ENCODE assay signal across 22 cellular contexts in the genomic region with DNA sequence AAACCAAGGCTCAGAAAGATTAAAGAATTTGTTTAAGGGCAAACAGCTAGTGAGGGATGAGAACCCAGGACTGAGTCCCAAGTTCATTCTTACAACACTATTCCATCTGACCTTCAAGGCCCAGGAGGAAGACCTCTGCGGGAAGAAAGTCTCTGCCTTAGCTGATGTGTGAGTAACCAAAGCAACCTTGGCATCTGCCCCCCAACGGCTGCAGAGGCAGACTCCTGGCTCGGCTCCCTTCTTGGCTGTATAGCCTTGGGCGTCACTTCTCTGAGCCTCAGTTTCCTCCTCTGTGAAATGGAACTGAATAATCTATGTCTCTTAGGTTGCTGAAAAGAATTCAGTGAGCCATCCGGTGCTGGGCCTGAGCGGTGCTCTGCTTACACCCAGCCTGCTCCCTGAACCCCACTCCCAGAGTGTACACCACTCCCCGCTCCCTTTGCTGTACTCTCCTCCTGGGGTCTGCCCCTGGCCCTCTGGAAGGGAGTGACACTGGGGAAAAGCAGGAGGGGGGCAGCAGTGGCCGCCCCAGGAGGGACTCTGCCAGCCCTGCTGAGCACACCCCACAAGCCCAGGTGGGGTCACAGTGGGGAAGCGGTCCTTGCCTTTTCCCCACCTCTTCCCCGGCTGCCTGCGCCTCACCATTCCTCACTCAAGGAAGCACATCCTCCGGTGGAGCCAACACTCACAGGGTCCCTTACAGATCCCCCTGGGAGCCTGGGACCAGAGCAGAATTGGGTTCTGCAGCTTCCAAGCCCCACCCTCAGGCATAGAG.
DNase-seq lines count a peak whose midpoint lies in the region; ATAC-seq and TF ChIP-seq lines count a peak whose summit lies in the region.
"Had no signal": no experiment of that assay in that cellular context is flagged by ENCODE, and none has a peak within 500 bp of the region (broad histone marks: within the 10 kb centered on the region; RNA-seq: fewer than 3 reads in every experiment).

No MANE protein-coding gene starts in this region.

- intact Hi-C loops in Right ventricle myocardium superior (cut with DNase I) (no loop called here), left cardiac atrium (cut with DNase I) (no loop called here), spleen (cut with DNase I; ENCODE audit: low total_unique reads) (no loop called here), mammary epithelial cell (cut with micrococcal nuclease) (no loop called here)

- H3K36me3 Mint-ChIP-seq in IgD-negative memory B cell = no peaks in the 10 kb centered on the region
- H3K36me3 Mint-ChIP-seq in effector memory CD8-positive, alpha-beta T cell (ENCODE audit: insufficient read depth) = peaks cover 34% of the 10 kb centered on the region

- DNase-seq in Right ventricle myocardium superior (peak; percentile 28), left cardiac atrium (no peak), spleen (peak; percentile 54), mammary epithelial cell (no peak), mucosa of gallbladder (ENCODE audit: low spot score) (no peak)
- DNase-seq in effector memory CD8-positive, alpha-beta T cell = no peak
- DNase-seq: 8988T; ACHN; DMS153; NCI-H1048; NCI-H1417; NCI-H1694; NCI-H2029 treated with DMSO at 0.1 percent for 48 hours; NCI-H446 treated with DMSO at 0.1 percent for 48 hours; NCI-H526; NCI-H82; NK-92 treated with Interleukin-12 subunit alpha and Interleukin-12 subunit beta, amount 100 ng/mL, for 24 hours; PC-3; RPMI8226; SHP77 treated with DMSO at 0.1 percent for 48 hours had no signal

- H3K27me3 ChIP-seq in spleen (replicated peaks in 1 of 7) (no peaks in the 10 kb centered on the region), mammary epithelial cell (ENCODE audit: insufficient read depth, low read length) (no peaks in the 10 kb centered on the region)

- H3K9ac ChIP-seq in mammary epithelial cell (ENCODE audit: insufficient read depth, low read length) = no peak overlapping the region

- BruUV-seq in mammary epithelial cell (replicated peaks; lab: Mats Ljungman, UMichigan) = no TSS peak

- no peak overlapping the region for H2AFZ ChIP-seq in mammary epithelial cell (ENCODE audit: low read depth, low read length)

- H3K4me1 Mint-ChIP-seq in IgD-negative memory B cell = peaks cover 35 to 51% (median 40%) of the 10 kb centered on the region in 3 donors
- peaks cover 55 to 66% of the 10 kb centered on the region in 2 donors for H3K4me1 Mint-ChIP-seq in effector memory CD8-positive, alpha-beta T cell (ENCODE audit: low read depth in 2 of 2)

- no peak overlapping the region for H3K4me3 ChIP-seq in spleen
- H3K4me3 ChIP-seq in mammary epithelial cell (replicated peaks in 1 of 3; ENCODE audit: insufficient read depth in 1 of 3, low read depth in 2 of 3, low read length in 3 of 3) = no peak overlapping the region

- WGBS in spleen, 5 donors = 88 to 93% (median 92%) methylated on average over 11 to 12 of the region's 12 CpGs
- 82% methylated on average over 7 of the region's 12 CpGs for WGBS in mammary epithelial cell (ENCODE audit: low coverage, missing lambda C conversion rate)

- no peak overlapping the region for H3K4me2 ChIP-seq in mammary epithelial cell (ENCODE audit: insufficient read depth, low read depth, low read length)

- peaks cover 0 to 97% (median 12%) of the 10 kb centered on the region in 6 donors for H3K36me3 ChIP-seq in spleen
- no peaks in the 10 kb centered on the region for H3K36me3 ChIP-seq in mammary epithelial cell (ENCODE audit: insufficient read depth, low read length)

- dilution Hi-C loops in mammary epithelial cell (cut with HindIII; ENCODE audit: low sequenced_read_pairs) = no loop called here

- no peaks in the 10 kb centered on the region for H3K79me2 ChIP-seq in mammary epithelial cell (ENCODE audit: insufficient read depth, low read length)

- H3K4me3 Mint-ChIP-seq in IgD-negative memory B cell = peak overlapping the region in 1 of 4 donors; percentile 68
- no peak overlapping the region for H3K4me3 Mint-ChIP-seq in effector memory CD8-positive, alpha-beta T cell

- no peak for TF ChIP-seq POLR2A in spleen (IDR thresholded peaks at IDR 0.05)

- in situ Hi-C loops in mammary epithelial cell (cut with MboI; ENCODE audit: low sequenced_read_pairs in 2 of 2) = no loop called here

- H3K27ac ChIP-seq in spleen = peak overlapping the region in 1 of 8 donors; percentile 11
- no peak overlapping the region for H3K27ac ChIP-seq in mammary epithelial cell (ENCODE audit: insufficient read depth, low read depth, low read length)

- H3K9me3 ChIP-seq in spleen (no peaks in the 10 kb centered on the region), mammary epithelial cell (replicated peaks; ENCODE audit: insufficient read depth, low read length) (no peaks in the 10 kb centered on the region)

- ATAC-seq in Right ventricle myocardium superior (ENCODE audit: poor library complexity) (no peak), left cardiac atrium (no peak), HG02885 (IDR thresholded peaks at IDR 0.05; ENCODE audit: poor library complexity, unreplicated experiment) (no peak)
- no peak for ATAC-seq in effector memory CD8-positive, alpha-beta T cell (replicated peaks)
- ATAC-seq: PC-3 had no signal

- H3K9me3 Mint-ChIP-seq in IgD-negative memory B cell = no peaks in the 10 kb centered on the region
- no peaks in the 10 kb centered on the region for H3K9me3 Mint-ChIP-seq in effector memory CD8-positive, alpha-beta T cell

- peak overlapping the region in 2 of 3 donors; percentile 7 to 53 for H3K27ac Mint-ChIP-seq in IgD-negative memory B cell
- H3K27ac Mint-ChIP-seq in effector memory CD8-positive, alpha-beta T cell = peak overlapping the region; percentile 50 to 78

- no peaks in the 10 kb centered on the region for H3K27me3 Mint-ChIP-seq in IgD-negative memory B cell
- no peaks in the 10 kb centered on the region for H3K27me3 Mint-ChIP-seq in effector memory CD8-positive, alpha-beta T cell

- TF ChIP-seq CTCF in spleen (IDR thresholded peaks at IDR 0.05 in 8 of 11, conservative IDR thresholded peaks at IDR 0.05 in 3 of 11) = no peak
- TF ChIP-seq CTCF in mammary epithelial cell (conservative IDR thresholded peaks at IDR 0.05 in 1 of 2, IDR thresholded peaks at IDR 0.05 in 1 of 2; ENCODE audit: extremely low read depth in 1 of 2, insufficient read depth in 1 of 2, low read depth in 1 of 2, low read length in 2 of 2) = no peak

- peaks cover 0 to 94% (median 41%) of the 10 kb centered on the region in 6 donors for H3K4me1 ChIP-seq in spleen
- H3K4me1 ChIP-seq in mammary epithelial cell (ENCODE audit: insufficient read depth, low read length) = no peaks in the 10 kb centered on the region

- CTCF ChIA-PET in mammary epithelial cell (lab: Charles Lee; ENCODE audit: low non-redundant PET) = no interaction called here

- no peaks in the 10 kb centered on the region for H4K20me1 ChIP-seq in mammary epithelial cell (ENCODE audit: insufficient read depth, low read length)

Comparison
In these comparisons a context has a peak if more than half of its experiments do, and no peak if none do; other contexts are left out.
1. DNase-seq: peak in Right ventricle myocardium superior (single experiment) and spleen (single experiment); none in left cardiac atrium (single experiment), effector memory CD8-positive, alpha-beta T cell (0 of 3), mammary epithelial cell (single experiment) and mucosa of gallbladder (single experiment).